16 cellular contexts compared by ENCODE assay signal in the genomic region with DNA sequence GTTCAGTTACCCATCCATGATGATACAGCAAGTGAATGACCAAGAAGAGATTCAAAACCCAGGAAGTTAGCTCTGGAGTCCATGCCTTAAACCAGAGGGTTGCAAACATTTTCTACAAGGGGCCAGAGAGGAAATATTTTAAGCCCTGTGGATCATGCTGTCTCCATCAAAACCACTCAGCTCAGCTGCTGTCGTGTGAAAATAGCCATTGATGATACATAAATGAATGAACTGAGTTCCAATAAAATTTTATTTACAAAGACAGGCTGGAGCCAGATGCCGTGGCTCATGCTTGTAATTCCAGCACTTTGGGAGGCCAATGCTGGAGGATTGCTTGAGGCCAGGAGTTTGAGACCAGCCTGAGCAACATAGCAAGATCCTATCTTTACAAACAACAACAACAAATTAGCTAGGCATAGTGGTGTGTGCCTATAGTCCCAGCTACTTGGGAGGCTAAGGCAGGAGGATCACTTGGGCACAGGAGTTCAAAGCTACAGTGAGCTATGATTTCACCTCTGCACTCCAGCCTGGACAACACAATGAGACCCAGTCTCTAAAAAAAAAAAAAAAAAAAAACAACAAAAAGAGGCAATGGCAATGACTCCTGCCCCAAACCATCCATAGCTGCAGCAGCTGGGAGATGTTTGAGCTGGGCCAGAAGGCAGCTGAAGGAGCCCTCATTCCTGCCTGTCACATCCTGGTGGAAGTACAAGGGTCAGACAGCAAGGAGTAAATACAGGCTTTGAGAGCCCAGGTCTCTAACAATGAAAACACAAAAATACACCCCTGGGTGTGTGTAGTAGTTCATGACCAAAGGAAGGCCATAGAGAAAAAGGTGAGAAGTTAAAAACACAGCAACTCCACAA. TPM values are rescaled to one million over a fixed set of nuclear protein-coding genes. Genes with fewer than 3 reads are reported as not detected.
"Had no signal": no experiment of that assay in that cellular context is flagged by ENCODE, and none has a peak within 500 bp of the region (broad histone marks: within the 10 kb centered on the region; RNA-seq: fewer than 3 reads in every experiment).

No MANE protein-coding gene starts in this region.

- H3K27ac Mint-ChIP-seq: activated CD4-positive, alpha-beta memory T cell treated with anti-CD3 and anti-CD28 coated beads for 36 hours; activated CD4-positive, alpha-beta T cell treated with anti-CD3 and anti-CD28 coated beads for 36 hours; activated CD8-positive, alpha-beta memory T cell treated with anti-CD3 and anti-CD28 coated beads, Interleukin-2, amount 10 ng/mL, durations not matched to agents 7 days and 5 days; activated naive CD4-positive, alpha-beta T cell treated with anti-CD3 and anti-CD28 coated beads, Interleukin-2, amount 10 ng/mL, durations not matched to agents 7 days and 5 days had no signal

- ATAC-seq: activated CD4-positive, alpha-beta T cell treated with anti-CD3 and anti-CD28 coated beads for 36 hours; activated CD8-positive, alpha-beta memory T cell treated with anti-CD3 and anti-CD28 coated beads, Interleukin-2, amount 10 ng/mL, durations not matched to agents 7 days and 5 days; esophagus mucosa; left lung had no signal

- H3K9me3 ChIP-seq: ascending aorta had no signal

- H3K27ac ChIP-seq: ascending aorta, left lung, WERI-Rb-1 had no signal

- DNase-seq: activated CD4-positive, alpha-beta memory T cell treated with anti-CD3 and anti-CD28 coated beads for 36 hours; activated CD4-positive, alpha-beta T cell treated with anti-CD3 and anti-CD28 coated beads for 36 hours; activated CD8-positive, alpha-beta memory T cell treated with anti-CD3 and anti-CD28 coated beads, Interleukin-2, amount 10 ng/mL, durations not matched to agents 7 days and 5 days; activated naive CD4-positive, alpha-beta T cell treated with anti-CD3 and anti-CD28 coated beads, Interleukin-2, amount 10 ng/mL, durations not matched to agents 7 days and 5 days; activated T-cell treated with anti-CD3 and anti-CD28 coated beads, Interleukin-2, amount 50 U/mL, for 1 hour; islet precursor cell; left lung; stimulated activated CD4-positive, alpha-beta T cell treated with anti-CD3 and anti-CD28 coated beads, Interleukin-15, amount 100 ng/mL, for 24 hours; stimulated activated CD4-positive, alpha-beta T cell treated with anti-CD3 and anti-CD28 coated beads, Interleukin-4, amount 100 ng/mL, for 1 hour; stimulated activated naive CD4-positive, alpha-beta T cell treated with Interleukin-2 at 50 U/mL for 16 hours; substantia nigra; T-helper 1 cell; WERI-Rb-1 had no signal

- H3K27me3 Mint-ChIP-seq: activated CD8-positive, alpha-beta memory T cell treated with anti-CD3 and anti-CD28 coated beads, Interleukin-2, amount 10 ng/mL, durations not matched to agents 7 days and 5 days; activated naive CD4-positive, alpha-beta T cell treated with anti-CD3 and anti-CD28 coated beads, Interleukin-2, amount 10 ng/mL, durations not matched to agents 7 days and 5 days; type B pancreatic cell had no signal

- H3K36me3 Mint-ChIP-seq: activated CD4-positive, alpha-beta memory T cell treated with anti-CD3 and anti-CD28 coated beads for 36 hours; activated CD8-positive, alpha-beta memory T cell treated with anti-CD3 and anti-CD28 coated beads, Interleukin-2, amount 10 ng/mL, durations not matched to agents 7 days and 5 days; activated naive CD4-positive, alpha-beta T cell treated with anti-CD3 and anti-CD28 coated beads, Interleukin-2, amount 10 ng/mL, durations not matched to agents 7 days and 5 days had no signal

- H3K4me1 ChIP-seq: left lung had no signal

- H3K4me3 ChIP-seq: ascending aorta, left lung had no signal

- H3K9me3 Mint-ChIP-seq: type B pancreatic cell had no signal

- H3K36me3 ChIP-seq: ascending aorta, left lung, WERI-Rb-1 had no signal

- H3K27me3 ChIP-seq: ascending aorta, left lung had no signal

- H3K4me1 Mint-ChIP-seq: activated CD4-positive, alpha-beta T cell treated with anti-CD3 and anti-CD28 coated beads for 36 hours; activated CD8-positive, alpha-beta memory T cell treated with anti-CD3 and anti-CD28 coated beads, Interleukin-2, amount 10 ng/mL, durations not matched to agents 7 days and 5 days; activated naive CD4-positive, alpha-beta T cell treated with anti-CD3 and anti-CD28 coated beads, Interleukin-2, amount 10 ng/mL, durations not matched to agents 7 days and 5 days had no signal

- H3K4me3 Mint-ChIP-seq: activated CD4-positive, alpha-beta memory T cell treated with anti-CD3 and anti-CD28 coated beads for 36 hours; activated CD4-positive, alpha-beta T cell treated with anti-CD3 and anti-CD28 coated beads for 36 hours; activated CD8-positive, alpha-beta memory T cell treated with anti-CD3 and anti-CD28 coated beads, Interleukin-2, amount 10 ng/mL, durations not matched to agents 7 days and 5 days; activated naive CD4-positive, alpha-beta T cell treated with anti-CD3 and anti-CD28 coated beads, Interleukin-2, amount 10 ng/mL, durations not matched to agents 7 days and 5 days; type B pancreatic cell had no signal

RNA-seq across cellular contexts. Expression of a gene that starts 44.0 kb away (rescaled TPM):
- total RNA-seq: activated CD4-positive, alpha-beta memory T cell treated with anti-CD3 and anti-CD28 coated beads for 36 hours; activated CD4-positive, alpha-beta T cell treated with anti-CD3 and anti-CD28 coated beads for 36 hours; activated CD8-positive, alpha-beta memory T cell treated with anti-CD3 and anti-CD28 coated beads, Interleukin-2, amount 10 ng/mL, durations not matched to agents 7 days and 5 days had no signal
